Comparison of ENCODE assay signal across 8 cellular contexts in genomic region chr2:73284296-73285161, GRCh38. TPM values are rescaled to one million over a fixed set of nuclear protein-coding genes. Genes with fewer than 3 reads are reported as not detected.
DNase-seq lines count a peak whose midpoint lies in the region; ATAC-seq and TF ChIP-seq lines count a peak whose summit lies in the region.

FBXO41 (minus strand) TSS chr2:73284478; CDS start chr2:73269630, 14,848 bp downstream.

- H3K23ac ChIP-seq in IMR-90 (ENCODE audit: low read depth, low read length) = no peak within 1 kb of the TSS

- DNase-seq in EH (ENCODE audit: low read depth) (peak; percentile 37), IMR-90 (peak; percentile 17), SW480 (ENCODE audit: low spot score) (peak; percentile 76), amniotic stem cell (lab: John Stamatoyannopoulos, UW) (no peak)
- DNase-seq in activated naive CD8-positive, alpha-beta T cell treated with anti-CD3 and anti-CD28 coated beads, Interleukin-2, amount 10 ng/mL, durations not matched to agents 7 days and 5 days = peak; percentile 85
- DNase-seq in stimulated activated CD4-positive, alpha-beta T cell treated with anti-CD3 and anti-CD28 coated beads, Interleukin-12 subunit alpha, Interleukin-12 subunit beta, amount 100 ng/mL, for 4 hours = peak; percentile 79

- dilution Hi-C loops in IMR-90 (cut with HindIII; ENCODE audit: low sequenced_read_pairs, unreplicated experiment) = no loop called here

- no peaks in the 10 kb centered on the region for H3K36me3 ChIP-seq in IMR-90 (ENCODE audit: control insufficient read depth, insufficient read depth, low read length)
- no peaks in the 10 kb centered on the region for H3K36me3 ChIP-seq in iPS-15b (ENCODE audit: control insufficient read depth, insufficient read depth, low read length)

- no peak within 1 kb of the TSS for H2AK5ac ChIP-seq in IMR-90 (ENCODE audit: low read depth, low read length)

- intact Hi-C loops in IMR-90 (cut with micrococcal nuclease) = no loop called here

- no peak for TF ChIP-seq POLR2A in IMR-90 (IDR thresholded peaks at IDR 0.05; ENCODE audit: low read depth, low read length)

- peak within 1 kb of the TSS; percentile 28; the same call in 1 of the 2 replicates for H4K5ac ChIP-seq in IMR-90 (ENCODE audit: low read depth, low read length)

- H2BK120ac ChIP-seq in IMR-90 (ENCODE audit: low read depth, low read length) = no peak within 1 kb of the TSS

- peaks cover 3% of the 10 kb centered on the region; the same call in 1 of the 2 replicates for H3K4me1 ChIP-seq in IMR-90 (ENCODE audit: control insufficient read depth, insufficient read depth, low read length)
- H3K4me1 ChIP-seq in iPS-15b (ENCODE audit: control insufficient read depth, insufficient read depth, low read length) = peaks cover 19% of the 10 kb centered on the region

- H3K9me3 ChIP-seq in IMR-90 (ENCODE audit: control insufficient read depth, insufficient read depth, low read length) (no peaks in the 10 kb centered on the region), iPS-15b (ENCODE audit: control insufficient read depth, insufficient read depth, low read length) (no peaks in the 10 kb centered on the region)

- H4K8ac ChIP-seq in IMR-90 (ENCODE audit: low read depth in 2 of 2, low read length in 2 of 2) = peak within 1 kb of the TSS in 1 of 2 experiments; percentile 30; a peak in 1 of 4 replicates

- H3K36me3 Mint-ChIP-seq in activated naive CD8-positive, alpha-beta T cell treated with anti-CD3 and anti-CD28 coated beads, Interleukin-2, amount 10 ng/mL, durations not matched to agents 7 days and 5 days = peaks cover 6% of the 10 kb centered on the region

- no peak within 1 kb of the TSS; the same call in 1 of the 2 replicates for H3K18ac ChIP-seq in IMR-90 (ENCODE audit: low read depth, low read length)

- peak within 1 kb of the TSS; percentile 49 for H3K9ac ChIP-seq in IMR-90 (ENCODE audit: low read depth, low read length)
- peak within 1 kb of the TSS; percentile 68 for H3K9ac ChIP-seq in iPS-15b (ENCODE audit: low read depth, low read length)

- in situ Hi-C loops in IMR-90 (cut with MboI; ENCODE audit: low sequenced_read_pairs) = no loop called here

- TF ChIP-seq RAD21 in IMR-90 (IDR thresholded peaks at IDR 0.05; ENCODE audit: low read length) = no peak

- H3K27me3 ChIP-seq in IMR-90 (ENCODE audit: control insufficient read depth, insufficient read depth, low read length) = peaks cover 14% of the 10 kb centered on the region
- H3K27me3 ChIP-seq in iPS-15b (ENCODE audit: control insufficient read depth, insufficient read depth, low read length) = peaks cover 32% of the 10 kb centered on the region

- peaks cover 10% of the 10 kb centered on the region for H3K27me3 Mint-ChIP-seq in activated naive CD8-positive, alpha-beta T cell treated with anti-CD3 and anti-CD28 coated beads, Interleukin-2, amount 10 ng/mL, durations not matched to agents 7 days and 5 days

- peak within 1 kb of the TSS; percentile 81 for H3K27ac Mint-ChIP-seq in activated naive CD8-positive, alpha-beta T cell treated with anti-CD3 and anti-CD28 coated beads, Interleukin-2, amount 10 ng/mL, durations not matched to agents 7 days and 5 days

- no peak within 1 kb of the TSS for H3K56ac ChIP-seq in IMR-90 (ENCODE audit: extremely low read depth, insufficient read depth, low read length)

- peak within 1 kb of the TSS; percentile 37; the same call in 1 of the 2 replicates for H3K27ac ChIP-seq in IMR-90 (ENCODE audit: insufficient read depth, low read length)

- WGBS in IMR-90 (ENCODE audit: extremely low coverage in 2 of 2, insufficient read length in 1 of 2), 2 experiments = 0% methylated on average over 1 of the region's 69 CpGs; no CpG with 5 or more reads in 1 of the 2 experiments

- POLR2A ChIA-PET in IMR-90 (lab: Charles Lee; ENCODE audit: unreplicated experiment) = interaction anchor here (0.6 kb wide), 1 partner anchor 321 kb away, joined by 4 read pairs; no protein-coding TSS in a partner anchor
- POLR2A ChIA-PET in activated naive CD8-positive, alpha-beta T cell treated with anti-CD3 and anti-CD28 coated beads, Interleukin-2, amount 10 ng/mL, durations not matched to agents 7 days and 5 days (lab: Charles Lee) = interaction anchor here (1.0 to 2.0 kb wide), 7 partner anchors 9 to 101 kb away, joined by 3 to 18 read pairs (median 7); partner anchors contain the start of genes ALMS1, CCT7, EGR4 and PRADC1

- peak; percentile 69 for ATAC-seq in GM21515 (IDR thresholded peaks at IDR 0.05; ENCODE audit: unreplicated experiment)
- ATAC-seq in IMR-90 (ENCODE audit: low read depth) = peak; percentile 89
- peak; percentile 80 for ATAC-seq in activated naive CD8-positive, alpha-beta T cell treated with anti-CD3 and anti-CD28 coated beads, Interleukin-2, amount 10 ng/mL, durations not matched to agents 7 days and 5 days (ENCODE audit: low read depth)

- no peaks in the 10 kb centered on the region for H3K9me3 Mint-ChIP-seq in activated naive CD8-positive, alpha-beta T cell treated with anti-CD3 and anti-CD28 coated beads, Interleukin-2, amount 10 ng/mL, durations not matched to agents 7 days and 5 days

- H2AK9ac ChIP-seq in IMR-90 (replicated peaks; ENCODE audit: low read depth, low read length, poor library complexity) = peak within 1 kb of the TSS; percentile 68

- CTCF ChIA-PET in IMR-90 (lab: Yijun Ruan, JAX) = no interaction called here

- H3K4me3 ChIP-seq in IMR-90 (ENCODE audit: insufficient read depth, low read depth, low read length) (peak within 1 kb of the TSS; percentile 63), iPS-15b (ENCODE audit: low read depth, low read length) (peak within 1 kb of the TSS; percentile 67)

- no peak within 1 kb of the TSS; the same call in 1 of the 2 replicates for H3K4ac ChIP-seq in IMR-90 (ENCODE audit: low read depth, low read length)

- H3K4me3 Mint-ChIP-seq in activated naive CD8-positive, alpha-beta T cell treated with anti-CD3 and anti-CD28 coated beads, Interleukin-2, amount 10 ng/mL, durations not matched to agents 7 days and 5 days = peak within 1 kb of the TSS; percentile 86

- H4K91ac ChIP-seq in IMR-90 (ENCODE audit: insufficient read depth, low read depth, low read length) = peak within 1 kb of the TSS; percentile 28; the same call in 1 of the 2 replicates

- peak within 1 kb of the TSS; percentile 97 for H3K4me2 ChIP-seq in IMR-90 (ENCODE audit: low read depth, low read length)

- no TSS peak for BruUV-seq in IMR-90 (replicated peaks; lab: Mats Ljungman, UMichigan)

- peaks cover 35% of the 10 kb centered on the region for H3K4me1 Mint-ChIP-seq in activated naive CD8-positive, alpha-beta T cell treated with anti-CD3 and anti-CD28 coated beads, Interleukin-2, amount 10 ng/mL, durations not matched to agents 7 days and 5 days

- H3K14ac ChIP-seq in IMR-90 (replicated peaks; ENCODE audit: low read depth, low read length) = no peak within 1 kb of the TSS

- no peaks in the 10 kb centered on the region; a peak in 1 of 4 replicates for H3K79me1 ChIP-seq in IMR-90 (ENCODE audit: low read depth in 1 of 2, low read length in 2 of 2)

- no peak within 1 kb of the TSS for H2BK15ac ChIP-seq in IMR-90 (ENCODE audit: low read depth, low read length)

- TF ChIP-seq CTCF in IMR-90 (conservative IDR thresholded peaks at IDR 0.05; ENCODE audit: low read depth, low read length) = no peak

- peak within 1 kb of the TSS; percentile 91 for H2AFZ ChIP-seq in IMR-90 (replicated peaks; ENCODE audit: low read length, poor library complexity)

- H2BK20ac ChIP-seq in IMR-90 (ENCODE audit: low read depth, low read length) = no peak within 1 kb of the TSS

- no peaks in the 10 kb centered on the region for H4K20me1 ChIP-seq in IMR-90 (ENCODE audit: insufficient read depth, low read length)

- no peak within 1 kb of the TSS for H2BK5ac ChIP-seq in IMR-90 (ENCODE audit: low read depth, low read length, poor library complexity, severe bottlenecking)

- H3K9me1 ChIP-seq in IMR-90 (ENCODE audit: insufficient read depth, low read length) = no peaks in the 10 kb centered on the region

TF ChIP-seq in IMR-90, 13 proteins besides CTCF, POLR2A, EP300 and RAD21:
- TF ChIP-seq RCOR1 (IDR thresholded peaks at IDR 0.05; ENCODE audit: insufficient replicate concordance, low read length) (no peak), SMC3 (IDR thresholded peaks at IDR 0.05; ENCODE audit: low read depth, low read length) (no peak), MAZ (IDR thresholded peaks at IDR 0.05; ENCODE audit: borderline replicate concordance, low read depth, low read length) (peak; percentile 45; the same call in 1 of the 2 replicates), FOS (IDR thresholded peaks at IDR 0.05; ENCODE audit: low read depth, low read length) (no peak), MAFK (IDR thresholded peaks at IDR 0.05; ENCODE audit: low read depth, low read length) (no peak), NFE2L2 (IDR thresholded peaks at IDR 0.05; ENCODE audit: low read depth, low read length) (no peak), BHLHE40 (IDR thresholded peaks at IDR 0.05; ENCODE audit: low read depth, low read length) (no peak)

RNA-seq across cellular contexts. Expression of gene FBXO41, which starts in this region (rescaled TPM):
- 0.54 and 0.83 TPM in 2 replicates for total RNA-seq in IMR-90 (2012; rRNA removed)
- polyA plus RNA-seq in IMR-90 (2012; rRNA removed) = 3.4 and 3.7 TPM in 2 replicates
- 1.5 and 2.1 TPM in 2 replicates for polyA plus RNA-seq in IMR-90 (2012; cell fraction: cytosol; rRNA removed)
- polyA plus RNA-seq in IMR-90 (2012; cell fraction: nucleus; rRNA removed; ENCODE audit: low replicate concordance) = 13.6 and 17.8 TPM in 2 replicates
- 10 to 100 TPM; 33.6 to 35.7 TPM for total RNA-seq in activated naive CD8-positive, alpha-beta T cell treated with anti-CD3 and anti-CD28 coated beads, Interleukin-2, amount 10 ng/mL, durations not matched to agents 7 days and 5 days

Comparison
In these comparisons a context has a peak if more than half of its experiments do, and no peak if none do; other contexts are left out.
1. RNA of gene FBXO41 (total RNA-seq): 33.6 to 35.7 TPM in activated naive CD8-positive, alpha-beta T cell treated with anti-CD3 and anti-CD28 coated beads, Interleukin-2, amount 10 ng/mL, durations not matched to agents 7 days and 5 days; 0.54 to 0.83 TPM in IMR-90; every median in the first group is over 10 times any median in the second.
2. Peak in every context shown above with its lines, with median percentiles within 50 percentile points of each other: ATAC-seq.